In genomic region chr6:152571089-152571488, GRCh38 we compare ENCODE assay signal across 18 cellular contexts.
"Had no signal": no experiment of that assay in that cellular context is flagged by ENCODE, and none has a peak within 500 bp of the region (broad histone marks: within the 10 kb centered on the region; RNA-seq: fewer than 3 reads in every experiment).

No MANE protein-coding gene starts in this region.

- H3K4me1 Mint-ChIP-seq: activated CD4-positive, alpha-beta memory T cell treated with anti-CD3 and anti-CD28 coated beads, Interleukin-2, amount 10 ng/mL, durations not matched to agents 7 days and 5 days; stimulated activated naive B cell treated with anti-CD40 and anti-IgM and Interleukin-4, amounts not matched to agents 10 μg/mL and 1 μg/mL and 100 μg/mL, for 72 hours had no signal

- H3K4me3 ChIP-seq: tibial artery, uterus had no signal

- H3K4me1 ChIP-seq: parathyroid adenoma, tibial artery had no signal

- H3K9me3 ChIP-seq: SK-N-SH, tibial artery, uterus had no signal

- H3K9me3 Mint-ChIP-seq: activated CD4-positive, alpha-beta memory T cell treated with anti-CD3 and anti-CD28 coated beads, Interleukin-2, amount 10 ng/mL, durations not matched to agents 7 days and 5 days; activated T-cell treated with anti-CD3 and anti-CD28 coated beads, Interleukin-2, amount 50 U/mL, for 4 hours; stimulated activated naive B cell treated with anti-CD40 and anti-IgM and Interleukin-4, amounts not matched to agents 10 μg/mL and 1 μg/mL and 100 μg/mL, for 72 hours had no signal

- H3K27ac ChIP-seq: parathyroid adenoma, tibial artery had no signal

- FAIRE-seq: endometrium, frontal cortex, islet of Langerhans had no signal

- H3K79me2 ChIP-seq: parathyroid adenoma had no signal

- DNase-seq: activated CD4-positive, alpha-beta memory T cell treated with anti-CD3 and anti-CD28 coated beads, Interleukin-2, amount 10 ng/mL, durations not matched to agents 7 days and 5 days; activated CD4-positive, alpha-beta T cell treated with anti-CD3 and anti-CD28 coated beads for 4 hours; activated effector memory CD4-positive, alpha-beta T cell treated with Interleukin-2 at 50 U/mL for 16 hours; activated naive CD4-positive, alpha-beta T cell treated with anti-CD3 and anti-CD28 coated beads, Interleukin-2, amount 50 U/mL, for 16 hours; activated T-cell treated with anti-CD3 and anti-CD28 coated beads, Interleukin-2, amount 50 U/mL, for 4 hours; cerebellar nuclear complex; head of caudate nucleus; left colon; retina; SK-N-SH; stimulated activated CD4-positive, alpha-beta T cell treated with anti-CD3 and anti-CD28 coated beads, Interleukin-2, amount 100 ng/mL, for 48 hours; stimulated activated naive B cell treated with anti-CD40 and anti-IgM and Interleukin-4, amounts not matched to agents 10 μg/mL and 1 μg/mL and 100 μg/mL, for 72 hours; tibial artery; uterus had no signal

- H3K27me3 ChIP-seq: tibial artery, uterus had no signal

- H3K27ac Mint-ChIP-seq: activated CD4-positive, alpha-beta memory T cell treated with anti-CD3 and anti-CD28 coated beads, Interleukin-2, amount 10 ng/mL, durations not matched to agents 7 days and 5 days; stimulated activated naive B cell treated with anti-CD40 and anti-IgM and Interleukin-4, amounts not matched to agents 10 μg/mL and 1 μg/mL and 100 μg/mL, for 72 hours had no signal

- H2AFZ ChIP-seq: parathyroid adenoma had no signal

- ATAC-seq: activated T-cell treated with anti-CD3 and anti-CD28 coated beads, Interleukin-2, amount 50 U/mL, for 4 hours; left colon; stimulated activated naive B cell treated with anti-CD40 and anti-IgM and Interleukin-4, amounts not matched to agents 10 μg/mL and 1 μg/mL and 100 μg/mL, for 72 hours had no signal

- H3K36me3 Mint-ChIP-seq: stimulated activated naive B cell treated with anti-CD40 and anti-IgM and Interleukin-4, amounts not matched to agents 10 μg/mL and 1 μg/mL and 100 μg/mL, for 72 hours had no signal

- H3K36me3 ChIP-seq: tibial artery, uterus had no signal

- H3K9ac ChIP-seq: parathyroid adenoma, SK-N-SH had no signal

- H3K4me3 Mint-ChIP-seq: activated CD4-positive, alpha-beta memory T cell treated with anti-CD3 and anti-CD28 coated beads, Interleukin-2, amount 10 ng/mL, durations not matched to agents 7 days and 5 days; activated T-cell treated with anti-CD3 and anti-CD28 coated beads, Interleukin-2, amount 50 U/mL, for 4 hours; stimulated activated naive B cell treated with anti-CD40 and anti-IgM and Interleukin-4, amounts not matched to agents 10 μg/mL and 1 μg/mL and 100 μg/mL, for 72 hours had no signal

- H3K4me2 ChIP-seq: SK-N-SH had no signal
